ENCODE assay signal across 21 cellular contexts in the genomic region with DNA sequence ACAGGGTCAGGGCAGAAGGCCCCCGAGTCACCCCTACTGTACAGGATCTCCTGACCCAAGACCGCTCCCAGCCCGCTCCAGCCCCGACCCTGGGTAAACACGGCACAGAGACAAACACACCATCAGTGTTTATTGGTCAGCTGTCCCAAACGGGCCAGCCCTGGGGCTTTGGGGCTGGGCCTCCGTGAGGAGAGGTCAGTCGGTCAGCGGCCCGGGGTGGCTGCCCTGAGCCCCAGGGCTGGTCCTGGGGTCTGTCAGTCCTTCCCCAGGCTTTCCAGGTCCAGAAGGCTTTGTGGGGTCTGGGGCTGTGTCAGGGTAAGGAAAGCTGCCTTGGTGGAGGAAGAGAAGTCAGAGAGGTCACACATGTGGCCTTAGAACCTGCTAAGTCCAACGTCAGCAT. TPM values are rescaled to one million over a fixed set of nuclear protein-coding genes. Genes with fewer than 3 reads are reported as not detected.
DNase-seq lines count a peak whose midpoint lies in the region; ATAC-seq, FAIRE-seq and TF ChIP-seq lines count a peak whose summit lies in the region.
"Had no signal": no experiment of that assay in that cellular context is flagged by ENCODE, and none has a peak within 500 bp of the region (broad histone marks: within the 10 kb centered on the region; RNA-seq: fewer than 3 reads in every experiment).

No MANE protein-coding gene starts in this region.

- peaks cover 3% of the 10 kb centered on the region for H3K9me1 ChIP-seq in K562 (ENCODE audit: control insufficient read depth, insufficient read depth, low read length)

- peaks cover 7% of the 10 kb centered on the region for H3K36me3 Mint-ChIP-seq in activated naive CD8-positive, alpha-beta T cell
- peaks cover 22% of the 10 kb centered on the region for H3K36me3 Mint-ChIP-seq in activated naive CD8-positive, alpha-beta T cell treated with anti-CD3 and anti-CD28 coated beads for 36 hours
- H3K36me3 Mint-ChIP-seq in IgD-negative memory B cell: peaks cover 2% of the 10 kb centered on the region
- peaks cover 21% of the 10 kb centered on the region for H3K36me3 Mint-ChIP-seq in stimulated activated memory B cell treated with anti-CD40 and anti-IgM and Interleukin-4, amounts not matched to agents 10 μg/mL and 1 μg/mL and 100 μg/mL, for 72 hours

- TF ChIP-seq POLR2A in K562 (conservative IDR thresholded peaks at IDR 0.05): no peak

- no peaks in the 10 kb centered on the region for H3K27me3 ChIP-seq in K562 (ENCODE audit: control insufficient read depth in 2 of 2, insufficient read depth in 2 of 2, low read length in 2 of 2)
- H3K27me3 ChIP-seq: BE2C, cardiac muscle cell had no signal

- no peak for TF ChIP-seq CTCF in K562 (IDR thresholded peaks at IDR 0.05 in 2 of 3, conservative IDR thresholded peaks at IDR 0.05 in 1 of 3; ENCODE audit: insufficient read depth in 2 of 3, low read depth in 1 of 3, low read length in 3 of 3)

- peak overlapping the region; percentile 97 for H3K4me2 ChIP-seq in K562 (ENCODE audit: insufficient read depth, low read length)

- in situ Hi-C loops in K562 (cut with MboI): loop anchor here (5.0 kb wide), 2 partner anchors 97 to 182 kb away; no protein-coding TSS in a partner anchor

- peak overlapping the region; percentile 63 to 96 for H3K9ac ChIP-seq in K562 (ENCODE audit: insufficient read depth in 1 of 2, low read depth in 2 of 2, low read length in 2 of 2)

- CTCF ChIA-PET in K562 (lab: Yijun Ruan, JAX; ENCODE audit: low intra/inter-chr PET ratio): no interaction called here

- H3K9me3 Mint-ChIP-seq in activated naive CD8-positive, alpha-beta T cell (ENCODE audit: low read depth): no peaks in the 10 kb centered on the region
- H3K9me3 Mint-ChIP-seq in activated naive CD8-positive, alpha-beta T cell treated with anti-CD3 and anti-CD28 coated beads for 36 hours: no peaks in the 10 kb centered on the region
- H3K9me3 Mint-ChIP-seq in IgD-negative memory B cell: peaks cover 0 to 2% (median 0%) of the 10 kb centered on the region in 3 donors
- no peaks in the 10 kb centered on the region for H3K9me3 Mint-ChIP-seq in stimulated activated memory B cell treated with anti-CD40 and anti-IgM and Interleukin-4, amounts not matched to agents 10 μg/mL and 1 μg/mL and 100 μg/mL, for 72 hours

- no peak for TF ChIP-seq RAD21 in K562 (CRISPR knock-in tag; conservative IDR thresholded peaks at IDR 0.05 in 1 of 2, IDR thresholded peaks at IDR 0.05 in 1 of 2)

- H2AFZ ChIP-seq in K562 (ENCODE audit: low read depth, low read length): no peak overlapping the region

- H3K36me3 ChIP-seq in K562 (ENCODE audit: control insufficient read depth, insufficient read depth, low read length): peaks cover 27% of the 10 kb centered on the region; the same call in 2 of the 3 replicates
- H3K36me3 ChIP-seq: BE2C, cardiac muscle cell had no signal

- no peak for TF ChIP-seq EP300 in K562 (IDR thresholded peaks at IDR 0.05; ENCODE audit: low read length)

- peaks cover 47% of the 10 kb centered on the region for H3K4me1 Mint-ChIP-seq in activated naive CD8-positive, alpha-beta T cell (ENCODE audit: low read depth)
- H3K4me1 Mint-ChIP-seq in activated naive CD8-positive, alpha-beta T cell treated with anti-CD3 and anti-CD28 coated beads for 36 hours: peaks cover 32% of the 10 kb centered on the region
- peaks cover 31 to 43% (median 41%) of the 10 kb centered on the region in 3 donors for H3K4me1 Mint-ChIP-seq in IgD-negative memory B cell
- H3K4me1 Mint-ChIP-seq in stimulated activated memory B cell treated with anti-CD40 and anti-IgM and Interleukin-4, amounts not matched to agents 10 μg/mL and 1 μg/mL and 100 μg/mL, for 72 hours: peaks cover 66% of the 10 kb centered on the region

- WGBS in K562 (ENCODE audit: insufficient coverage, low coverage, missing lambda C conversion rate): 59% methylated on average over 11 of the region's 11 CpGs

- H4K20me1 ChIP-seq in K562 (replicated peaks; ENCODE audit: control insufficient read depth, insufficient read depth, low read length): peaks cover 18% of the 10 kb centered on the region; the same call in 1 of the 2 replicates

- FAIRE-seq in K562 (lab: Jason Lieb, UNC) (no peak), RCC 7860 (lab: Jason Lieb, UNC) (no peak)

- peak overlapping the region; percentile 38 for H3K4me3 Mint-ChIP-seq in activated naive CD8-positive, alpha-beta T cell
- H3K4me3 Mint-ChIP-seq in activated naive CD8-positive, alpha-beta T cell treated with anti-CD3 and anti-CD28 coated beads for 36 hours: no peak overlapping the region
- peak overlapping the region in 1 of 4 donors; percentile 94 for H3K4me3 Mint-ChIP-seq in IgD-negative memory B cell
- peak overlapping the region; percentile 7 for H3K4me3 Mint-ChIP-seq in stimulated activated memory B cell treated with anti-CD40 and anti-IgM and Interleukin-4, amounts not matched to agents 10 μg/mL and 1 μg/mL and 100 μg/mL, for 72 hours

- ATAC-seq in K562 (no peak), HG03139 (IDR thresholded peaks at IDR 0.05; ENCODE audit: unreplicated experiment) (no peak), HG02981 (IDR thresholded peaks at IDR 0.05; ENCODE audit: unreplicated experiment) (no peak)
- ATAC-seq in stimulated activated memory B cell treated with anti-CD40 and anti-IgM and Interleukin-4, amounts not matched to agents 10 μg/mL and 1 μg/mL and 100 μg/mL, for 72 hours: no peak

- peaks cover 58 to 83% of the 10 kb centered on the region in 2 experiments for H3K4me1 ChIP-seq in K562 (replicated peaks in 1 of 2; ENCODE audit: control insufficient read depth in 2 of 2, insufficient read depth in 2 of 2, low read length in 2 of 2)

- no TSS peak for BruUV-seq in K562 (replicated peaks; lab: Mats Ljungman, UMichigan)

- no peaks in the 10 kb centered on the region for H3K9me3 ChIP-seq in K562 (replicated peaks; ENCODE audit: control insufficient read depth, insufficient read depth, low read depth, low read length)
- H3K9me3 ChIP-seq: BE2C, prostate gland, thoracic aorta had no signal

- POLR2A ChIA-PET in K562 (lab: Yijun Ruan, JAX): interaction anchor here (0.6 to 1.6 kb wide), 3 partner anchors 25 to 123 kb away, joined by 3 to 4 read pairs (median 4); no protein-coding TSS in a partner anchor

- H3K4me3 ChIP-seq in K562: peak overlapping the region; percentile 70; the same call in 1 of the 2 replicates
- H3K4me3 ChIP-seq: cardiac muscle cell, lung, prostate gland, skin epidermis, thoracic aorta had no signal

- H3K27ac Mint-ChIP-seq in activated naive CD8-positive, alpha-beta T cell: no peak overlapping the region
- no peak overlapping the region for H3K27ac Mint-ChIP-seq in activated naive CD8-positive, alpha-beta T cell treated with anti-CD3 and anti-CD28 coated beads for 36 hours
- peak overlapping the region in 2 of 3 donors; percentile 98 for H3K27ac Mint-ChIP-seq in IgD-negative memory B cell
- H3K27ac Mint-ChIP-seq in stimulated activated memory B cell treated with anti-CD40 and anti-IgM and Interleukin-4, amounts not matched to agents 10 μg/mL and 1 μg/mL and 100 μg/mL, for 72 hours: peak overlapping the region; percentile 36

- H3K79me2 ChIP-seq in K562 (ENCODE audit: control insufficient read depth, insufficient read depth, low read length): peaks cover 45% of the 10 kb centered on the region

- H3K27me3 Mint-ChIP-seq in activated naive CD8-positive, alpha-beta T cell: no peaks in the 10 kb centered on the region
- peaks cover 4% of the 10 kb centered on the region for H3K27me3 Mint-ChIP-seq in activated naive CD8-positive, alpha-beta T cell treated with anti-CD3 and anti-CD28 coated beads for 36 hours
- H3K27me3 Mint-ChIP-seq in IgD-negative memory B cell: no peaks in the 10 kb centered on the region
- no peaks in the 10 kb centered on the region for H3K27me3 Mint-ChIP-seq in stimulated activated memory B cell treated with anti-CD40 and anti-IgM and Interleukin-4, amounts not matched to agents 10 μg/mL and 1 μg/mL and 100 μg/mL, for 72 hours

- intact Hi-C loops in K562 (cut with micrococcal nuclease): no loop called here

- no peak for DNase-seq in activated naive CD8-positive, alpha-beta T cell treated with anti-CD3 and anti-CD28 coated beads for 36 hours
- DNase-seq in K562 (ENCODE audit: extremely low read depth in 1 of 4, low spot score in 3 of 4): no peak
- DNase-seq in RCC 7860 (ENCODE audit: low spot score): no peak
- DNase-seq: BE2C; effector memory CD4-positive, alpha-beta T cell; glutamatergic neuron; GOT3; KG1; NCI-H1105; stimulated activated CD4-positive, alpha-beta T cell treated with anti-CD3 and anti-CD28 coated beads, Interleukin-4, amount 100 ng/mL, for 24 hours; WERI-Rb-1 had no signal

- H3K27ac ChIP-seq in K562 (ENCODE audit: extremely low read depth, low read depth, low read length): peak overlapping the region; percentile 88
- H3K27ac ChIP-seq: cardiac muscle cell, prostate gland, thoracic aorta, WERI-Rb-1 had no signal

RNA-seq across cellular contexts. Expression of a gene that starts 2.7 kb away (rescaled TPM):
- total RNA-seq in activated naive CD8-positive, alpha-beta T cell treated with anti-CD3 and anti-CD28 coated beads for 36 hours: 10 to 100 TPM; 55.4 to 57.6 TPM
- polyA plus RNA-seq in IgD-negative memory B cell: 44.9 TPM
- total RNA-seq in K562 (2011; cell fraction: chromatin; rRNA removed; ENCODE audit: low replicate concordance): 99.6 and 215 TPM in 2 replicates
- total RNA-seq in K562 (2011; cell fraction: nucleolus; rRNA removed): 168 and 199 TPM in 2 replicates
- 195 and 215 TPM in 2 replicates for total RNA-seq in K562 (2011; cell fraction: nucleoplasm; rRNA removed)
- 56.6 and 88.7 TPM in 2 replicates for total RNA-seq in K562 (2014; rRNA removed)
- 48.1 and 53.8 TPM in 2 replicates for total RNA-seq in K562 (2014; rRNA removed; fragmentation: Illumina TruSeq; extraction: Trizol)
- 71.1 and 73.4 TPM in 2 replicates for total RNA-seq in K562 (2015; rRNA removed; fragmentation: Illumina TruSeq; extraction: Trizol)
- 95.3 and 102 TPM in 2 replicates for total RNA-seq in K562 (2021)
- polyA plus RNA-seq in K562 (2011; rRNA removed): 93.8 and 101 TPM in 2 replicates
- polyA plus RNA-seq in K562 (2011; cell fraction: cytosol; rRNA removed): 131 and 200 TPM in 2 replicates
- polyA plus RNA-seq in K562 (2011; cell fraction: nucleus; rRNA removed): 142 and 205 TPM in 2 replicates
- 83.9 and 86.2 TPM in 2 replicates for polyA plus RNA-seq in K562 (2012)
- 126 and 142 TPM in 2 replicates for polyA plus RNA-seq in K562 (2014; fragmentation: Illumina TruSeq; extraction: Trizol)
- 10 to 100 TPM; 43.5 to 69.3 TPM for polyA plus RNA-seq in K562 (2014; fragmentation: Nextera tagmentation; extraction: Ambion mirVana)
- 104 and 107 TPM in 2 replicates for polyA plus RNA-seq in K562 (2014; rRNA removed)
- 54.4 and 75.4 TPM in 2 replicates for polyA minus RNA-seq in K562 (2011; rRNA and poly(A)+ RNA removed)
- polyA minus RNA-seq in K562 (2011; cell fraction: cytosol; rRNA and poly(A)+ RNA removed): 56.3 and 59.9 TPM in 2 replicates
- polyA minus RNA-seq in K562 (2011; cell fraction: nucleus; rRNA and poly(A)+ RNA removed): 64.1 and 85.1 TPM in 2 replicates

RNA-seq across cellular contexts. Expression of a gene that starts 4.4 kb away (rescaled TPM):
- 1 to 10 TPM; 2.3 to 3.2 TPM for total RNA-seq in activated naive CD8-positive, alpha-beta T cell treated with anti-CD3 and anti-CD28 coated beads for 36 hours
- polyA plus RNA-seq in IgD-negative memory B cell (1.1 TPM), K562 (2011; rRNA removed) (1.2 and 1.6 TPM in 2 replicates), K562 (2014; fragmentation: Illumina TruSeq; extraction: Trizol) (0.82 and 1.2 TPM in 2 replicates), K562 (2014; fragmentation: Nextera tagmentation; extraction: Ambion mirVana) (under 1 TPM; 0.18 to 0.41 TPM), K562 (2014; rRNA removed) (4.3 and 4.8 TPM in 2 replicates)
- total RNA-seq in K562 (2011; cell fraction: chromatin; rRNA removed; ENCODE audit: low replicate concordance): 4.2 and 9.4 TPM in 2 replicates
- total RNA-seq in K562 (2011; cell fraction: nucleolus; rRNA removed): 7.7 and 10.1 TPM in 2 replicates
- 4.3 and 4.5 TPM in 2 replicates for total RNA-seq in K562 (2011; cell fraction: nucleoplasm; rRNA removed)
- total RNA-seq in K562 (2014; rRNA removed) (2.5 and 3.1 TPM in 2 replicates), K562 (2014; rRNA removed; fragmentation: Illumina TruSeq; extraction: Trizol) (0.80 and 1.2 TPM in 2 replicates), K562 (2015; rRNA removed; fragmentation: Illumina TruSeq; extraction: Trizol) (0.58 and 1.3 TPM in 2 replicates), K562 (2021) (3.0 and 3.7 TPM in 2 replicates)
- polyA plus RNA-seq in K562 (2011; cell fraction: cytosol; rRNA removed): 1.8 and 2.2 TPM in 2 replicates
- polyA plus RNA-seq in K562 (2011; cell fraction: nucleus; rRNA removed): 12.7 and 14.3 TPM in 2 replicates
- polyA plus RNA-seq in K562 (2012): 1.7 and 5.0 TPM in 2 replicates
- 0.75 TPM in 1 of 2 replicates, not detected in the other for polyA minus RNA-seq in K562 (2011; rRNA and poly(A)+ RNA removed)
- polyA minus RNA-seq in K562 (2011; cell fraction: cytosol; rRNA and poly(A)+ RNA removed): 3.0 TPM in 1 of 2 replicates, not detected in the other
- polyA minus RNA-seq in K562 (2011; cell fraction: nucleus; rRNA and poly(A)+ RNA removed): 2.6 TPM in 2 replicates

RNA-seq across cellular contexts. Expression of a gene that starts 18.1 kb away (rescaled TPM):
- 10 to 100 TPM; 45.3 to 51.2 TPM for total RNA-seq in activated naive CD8-positive, alpha-beta T cell treated with anti-CD3 and anti-CD28 coated beads for 36 hours
- polyA plus RNA-seq in IgD-negative memory B cell: 32.5 TPM
- total RNA-seq in K562 (2011; cell fraction: chromatin; rRNA removed; ENCODE audit: low replicate concordance): 24.9 and 89.8 TPM in 2 replicates
- 90.4 and 100 TPM in 2 replicates for total RNA-seq in K562 (2011; cell fraction: nucleolus; rRNA removed)
- total RNA-seq in K562 (2011; cell fraction: nucleoplasm; rRNA removed): 52.6 and 55.0 TPM in 2 replicates
- 25.5 and 47.2 TPM in 2 replicates for total RNA-seq in K562 (2014; rRNA removed)
- 2.8 and 6.6 TPM in 2 replicates for total RNA-seq in K562 (2014; rRNA removed; fragmentation: Illumina TruSeq; extraction: Trizol)
- total RNA-seq in K562 (2015; rRNA removed; fragmentation: Illumina TruSeq; extraction: Trizol): 17.2 and 19.0 TPM in 2 replicates
- total RNA-seq in K562 (2021): 43.1 and 47.1 TPM in 2 replicates
- 14.0 and 19.4 TPM in 2 replicates for polyA plus RNA-seq in K562 (2011; rRNA removed)
- polyA plus RNA-seq in K562 (2011; cell fraction: cytosol; rRNA removed): 30.0 and 73.0 TPM in 2 replicates
- 34.4 and 63.8 TPM in 2 replicates for polyA plus RNA-seq in K562 (2011; cell fraction: nucleus; rRNA removed)
- 26.5 and 52.2 TPM in 2 replicates for polyA plus RNA-seq in K562 (2012)
- polyA plus RNA-seq in K562 (2014; fragmentation: Illumina TruSeq; extraction: Trizol): 15.4 and 34.0 TPM in 2 replicates
- polyA plus RNA-seq in K562 (2014; fragmentation: Nextera tagmentation; extraction: Ambion mirVana): 1 to 10 TPM; 2.6 to 3.4 TPM
- 26.0 and 42.6 TPM in 2 replicates for polyA plus RNA-seq in K562 (2014; rRNA removed)
- polyA minus RNA-seq in K562 (2011; rRNA and poly(A)+ RNA removed): 7.5 and 10.6 TPM in 2 replicates
- polyA minus RNA-seq in K562 (2011; cell fraction: cytosol; rRNA and poly(A)+ RNA removed): 30.9 and 50.2 TPM in 2 replicates
- polyA minus RNA-seq in K562 (2011; cell fraction: nucleus; rRNA and poly(A)+ RNA removed): 24.7 and 25.8 TPM in 2 replicates

RNA-seq across cellular contexts. Expression of a gene that starts 35.6 kb away (rescaled TPM):
- 10 to 100 TPM; 44.5 to 45.1 TPM for total RNA-seq in activated naive CD8-positive, alpha-beta T cell treated with anti-CD3 and anti-CD28 coated beads for 36 hours
- polyA plus RNA-seq in IgD-negative memory B cell (38.9 TPM), K562 (2011; rRNA removed) (23.0 and 23.7 TPM in 2 replicates), K562 (2014; fragmentation: Illumina TruSeq; extraction: Trizol) (14.5 and 15.6 TPM in 2 replicates), K562 (2014; fragmentation: Nextera tagmentation; extraction: Ambion mirVana) (under 1 TPM; 0.13 to 0.20 TPM), K562 (2014; rRNA removed) (16.4 and 19.0 TPM in 2 replicates)
- total RNA-seq in K562 (2011; cell fraction: chromatin; rRNA removed; ENCODE audit: low replicate concordance): 18.9 and 41.8 TPM in 2 replicates
- 25.3 and 31.9 TPM in 2 replicates for total RNA-seq in K562 (2011; cell fraction: nucleolus; rRNA removed)
- 19.5 and 22.4 TPM in 2 replicates for total RNA-seq in K562 (2011; cell fraction: nucleoplasm; rRNA removed)
- total RNA-seq in K562 (2014; rRNA removed) (13.0 and 16.0 TPM in 2 replicates), K562 (2014; rRNA removed; fragmentation: Illumina TruSeq; extraction: Trizol) (6.4 and 8.2 TPM in 2 replicates), K562 (2015; rRNA removed; fragmentation: Illumina TruSeq; extraction: Trizol) (16.8 and 17.0 TPM in 2 replicates), K562 (2021) (17.3 and 18.7 TPM in 2 replicates)
- polyA plus RNA-seq in K562 (2011; cell fraction: cytosol; rRNA removed): 30.5 and 46.9 TPM in 2 replicates
- polyA plus RNA-seq in K562 (2011; cell fraction: nucleus; rRNA removed): 51.3 and 78.0 TPM in 2 replicates
- 13.2 and 13.7 TPM in 2 replicates for polyA plus RNA-seq in K562 (2012)
- 5.5 and 6.3 TPM in 2 replicates for polyA minus RNA-seq in K562 (2011; rRNA and poly(A)+ RNA removed)
- polyA minus RNA-seq in K562 (2011; cell fraction: cytosol; rRNA and poly(A)+ RNA removed): 3.5 and 5.2 TPM in 2 replicates
- polyA minus RNA-seq in K562 (2011; cell fraction: nucleus; rRNA and poly(A)+ RNA removed): 10.4 and 11.2 TPM in 2 replicates

RNA-seq across cellular contexts. Expression of a gene that starts 45.8 kb away (rescaled TPM):
- total RNA-seq in activated naive CD8-positive, alpha-beta T cell treated with anti-CD3 and anti-CD28 coated beads for 36 hours: 10 to 100 TPM; 77.2 to 83.8 TPM
- polyA plus RNA-seq in IgD-negative memory B cell: 90.5 TPM
- total RNA-seq in K562 (2011; cell fraction: chromatin; rRNA removed; ENCODE audit: low replicate concordance): 18.1 and 34.4 TPM in 2 replicates
- 13.4 and 13.5 TPM in 2 replicates for total RNA-seq in K562 (2011; cell fraction: nucleolus; rRNA removed)
- 17.2 and 24.7 TPM in 2 replicates for total RNA-seq in K562 (2011; cell fraction: nucleoplasm; rRNA removed)
- 2.1 and 4.5 TPM in 2 replicates for total RNA-seq in K562 (2014; rRNA removed)
- 1.6 and 2.3 TPM in 2 replicates for total RNA-seq in K562 (2014; rRNA removed; fragmentation: Illumina TruSeq; extraction: Trizol)
- total RNA-seq in K562 (2015; rRNA removed; fragmentation: Illumina TruSeq; extraction: Trizol): 2.8 and 4.1 TPM in 2 replicates
- 11.2 and 16.7 TPM in 2 replicates for total RNA-seq in K562 (2021)
- 4.4 and 7.7 TPM in 2 replicates for polyA plus RNA-seq in K562 (2011; rRNA removed)
- 8.2 and 9.0 TPM in 2 replicates for polyA plus RNA-seq in K562 (2011; cell fraction: cytosol; rRNA removed)
- 16.1 and 16.7 TPM in 2 replicates for polyA plus RNA-seq in K562 (2011; cell fraction: nucleus; rRNA removed)
- 13.8 and 19.2 TPM in 2 replicates for polyA plus RNA-seq in K562 (2012)
- polyA plus RNA-seq in K562 (2014; fragmentation: Illumina TruSeq; extraction: Trizol): 5.6 and 9.1 TPM in 2 replicates
- under 1 TPM; 0.17 to 0.25 TPM for polyA plus RNA-seq in K562 (2014; fragmentation: Nextera tagmentation; extraction: Ambion mirVana)
- 3.6 and 6.6 TPM in 2 replicates for polyA plus RNA-seq in K562 (2014; rRNA removed)
- 2.1 and 2.7 TPM in 2 replicates for polyA minus RNA-seq in K562 (2011; rRNA and poly(A)+ RNA removed)
- polyA minus RNA-seq in K562 (2011; cell fraction: cytosol; rRNA and poly(A)+ RNA removed): 3.5 and 5.9 TPM in 2 replicates
- polyA minus RNA-seq in K562 (2011; cell fraction: nucleus; rRNA and poly(A)+ RNA removed): 4.8 and 8.4 TPM in 2 replicates

Comparison
In these comparisons a context has a peak if more than half of its experiments do, and no peak if none do; other contexts are left out.
1. H3K27ac Mint-ChIP-seq: peak in IgD-negative memory B cell (2 of 3) and stimulated activated memory B cell treated with anti-CD40 and anti-IgM and Interleukin-4, amounts not matched to agents 10 μg/mL and 1 μg/mL and 100 μg/mL, for 72 hours (single experiment); none in activated naive CD8-positive, alpha-beta T cell (single experiment) and activated naive CD8-positive, alpha-beta T cell treated with anti-CD3 and anti-CD28 coated beads for 36 hours (single experiment).